ENCODE assay signal across 43 cellular contexts in genomic region chr18:31413137-31413536, GRCh38. TPM values are rescaled to one million over a fixed set of nuclear protein-coding genes. Genes with fewer than 3 reads are reported as not detected.
"Had no signal": no experiment of that assay in that cellular context is flagged by ENCODE, and none has a peak within 500 bp of the region (broad histone marks: within the 10 kb centered on the region; RNA-seq: fewer than 3 reads in every experiment).

No MANE protein-coding gene starts in this region.

- H3K4me3 Mint-ChIP-seq: activated naive CD4-positive, alpha-beta T cell treated with anti-CD3 and anti-CD28 coated beads for 36 hours; activated naive CD4-positive, alpha-beta T cell treated with anti-CD3 and anti-CD28 coated beads, Interleukin-2, amount 10 ng/mL, durations not matched to agents 7 days and 5 days; activated naive CD4-positive, alpha-beta T cell treated with anti-CD3 and anti-CD28 coated beads, Interleukin-2, amount 50 U/mL, for 24 hours; activated naive CD8-positive, alpha-beta T cell; activated naive CD8-positive, alpha-beta T cell treated with anti-CD3 and anti-CD28 coated beads for 36 hours; activated naive CD8-positive, alpha-beta T cell treated with anti-CD3 and anti-CD28 coated beads, Interleukin-2, amount 10 ng/mL, durations not matched to agents 7 days and 5 days; activated naive CD8-positive, alpha-beta T cell treated with anti-CD3 and anti-CD28 coated beads, Interleukin-2, amount 50 U/mL, for 24 hours; activated T-cell treated with anti-CD3 and anti-CD28 coated beads, Interleukin-2, amount 50 U/mL, for 24 hours; activated T-cell treated with anti-CD3 and anti-CD28 coated beads, Interleukin-2, amount 50 U/mL, for 4 hours; activated T-cell treated with anti-CD3 and anti-CD28 coated beads, Interleukin-2, amount 50 U/mL, for 72 hours; activated T-helper 1 cell treated with anti-CD3 and anti-CD28 coated beads, Interleukin-12 subunit alpha, Interleukin-12 subunit beta, Interleukin-2, Interleukin-4 antibody, amounts not matched to agents 30 ng/mL and 10 ng/mL and 1 ng/mL, durations not matched to agents 14 hours and 24 hours and 36 hours; activated T-helper 17 cell treated with anti-CD3 and anti-CD28 coated beads, Interleukin-2, amount 50 U/mL, for 72 hours; brain; central memory CD8-positive, alpha-beta T cell had no signal

- H3K4me3 ChIP-seq: adrenal gland, ascending aorta, body of pancreas, breast epithelium, cardiac muscle cell had no signal

- H3K4me1 ChIP-seq: adrenal gland, ascending aorta, body of pancreas, breast epithelium had no signal

- ATAC-seq: activated naive CD4-positive, alpha-beta T cell treated with anti-CD3 and anti-CD28 coated beads, Interleukin-2, amount 50 U/mL, for 72 hours; activated naive CD8-positive, alpha-beta T cell treated with anti-CD3 and anti-CD28 coated beads, Interleukin-2, amount 50 U/mL, for 24 hours; activated T-cell treated with anti-CD3 and anti-CD28 coated beads, Interleukin-2, amount 50 U/mL, for 4 hours; activated T-cell treated with anti-CD3 and anti-CD28 coated beads, Interleukin-2, amount 50 U/mL, for 72 hours; activated T-helper 17 cell treated with anti-CD3 and anti-CD28 coated beads, Interleukin-2, amount 50 U/mL, for 72 hours; body of pancreas had no signal

- H3K27ac ChIP-seq: adrenal gland, ascending aorta, body of pancreas, brain microvascular endothelial cell, breast epithelium, cardiac muscle cell had no signal

- H3K4me1 Mint-ChIP-seq: activated naive CD4-positive, alpha-beta T cell treated with anti-CD3 and anti-CD28 coated beads, Interleukin-2, amount 10 ng/mL, durations not matched to agents 7 days and 5 days; activated naive CD4-positive, alpha-beta T cell treated with anti-CD3 and anti-CD28 coated beads, Interleukin-2, amount 50 U/mL, for 24 hours; activated naive CD8-positive, alpha-beta T cell treated with anti-CD3 and anti-CD28 coated beads for 36 hours; activated naive CD8-positive, alpha-beta T cell treated with anti-CD3 and anti-CD28 coated beads, Interleukin-2, amount 10 ng/mL, durations not matched to agents 7 days and 5 days; activated naive CD8-positive, alpha-beta T cell treated with anti-CD3 and anti-CD28 coated beads, Interleukin-2, amount 50 U/mL, for 24 hours; activated T-helper 17 cell treated with anti-CD3 and anti-CD28 coated beads, Interleukin-2, amount 50 U/mL, for 72 hours; brain; central memory CD8-positive, alpha-beta T cell had no signal

- H3K27ac Mint-ChIP-seq: activated naive CD4-positive, alpha-beta T cell treated with anti-CD3 and anti-CD28 coated beads for 36 hours; activated naive CD4-positive, alpha-beta T cell treated with anti-CD3 and anti-CD28 coated beads, Interleukin-2, amount 10 ng/mL, durations not matched to agents 7 days and 5 days; activated naive CD4-positive, alpha-beta T cell treated with anti-CD3 and anti-CD28 coated beads, Interleukin-2, amount 50 U/mL, for 24 hours; activated naive CD4-positive, alpha-beta T cell treated with anti-CD3 and anti-CD28 coated beads, Interleukin-2, amount 50 U/mL, for 72 hours; activated naive CD8-positive, alpha-beta T cell; activated naive CD8-positive, alpha-beta T cell treated with anti-CD3 and anti-CD28 coated beads for 36 hours; activated naive CD8-positive, alpha-beta T cell treated with anti-CD3 and anti-CD28 coated beads, Interleukin-2, amount 10 ng/mL, durations not matched to agents 7 days and 5 days; activated naive CD8-positive, alpha-beta T cell treated with anti-CD3 and anti-CD28 coated beads, Interleukin-2, amount 50 U/mL, for 24 hours; activated T-cell treated with anti-CD3 and anti-CD28 coated beads, Interleukin-2, amount 50 U/mL, for 24 hours; activated T-cell treated with anti-CD3 and anti-CD28 coated beads, Interleukin-2, amount 50 U/mL, for 72 hours; activated T-helper 1 cell treated with anti-CD3 and anti-CD28 coated beads, Interleukin-12 subunit alpha, Interleukin-12 subunit beta, Interleukin-2, Interleukin-4 antibody, amounts not matched to agents 30 ng/mL and 10 ng/mL and 1 ng/mL, durations not matched to agents 14 hours and 24 hours and 36 hours; activated T-helper 17 cell treated with anti-CD3 and anti-CD28 coated beads, Interleukin-2, amount 50 U/mL, for 72 hours; activated T-helper 2 cell treated with anti-CD3 and anti-CD28 coated beads, Interferon-gamma antibody, Interleukin-2, Interleukin-4, amounts not matched to agents 10 μg/mL and 5 μg/mL and 100 μg/mL, durations not matched to agents 14 hours and 24 hours and 36 hours; brain had no signal

- H3K27me3 ChIP-seq: adrenal gland, ascending aorta, body of pancreas, brain microvascular endothelial cell, breast epithelium, cardiac muscle cell had no signal

- FAIRE-seq: astrocyte, bronchial epithelial cell had no signal

- H3K36me3 Mint-ChIP-seq: activated naive CD4-positive, alpha-beta T cell treated with anti-CD3 and anti-CD28 coated beads, Interleukin-2, amount 10 ng/mL, durations not matched to agents 7 days and 5 days; activated naive CD4-positive, alpha-beta T cell treated with anti-CD3 and anti-CD28 coated beads, Interleukin-2, amount 50 U/mL, for 24 hours; activated naive CD4-positive, alpha-beta T cell treated with anti-CD3 and anti-CD28 coated beads, Interleukin-2, amount 50 U/mL, for 72 hours; activated naive CD8-positive, alpha-beta T cell; activated naive CD8-positive, alpha-beta T cell treated with anti-CD3 and anti-CD28 coated beads for 36 hours; activated naive CD8-positive, alpha-beta T cell treated with anti-CD3 and anti-CD28 coated beads, Interleukin-2, amount 10 ng/mL, durations not matched to agents 7 days and 5 days; brain had no signal

- H3K9me3 ChIP-seq: adrenal gland, ascending aorta, body of pancreas, breast epithelium had no signal

- DNase-seq: activated effector memory CD4-positive, alpha-beta T cell treated with anti-CD3 and anti-CD28 coated beads, Interleukin-2, amount 50 U/mL, for 16 hours; activated effector memory CD4-positive, alpha-beta T cell treated with Interleukin-2 at 50 U/mL for 16 hours; activated gamma-delta T cell; activated gamma-delta T cell treated with Interleukin-2 at 50 U/mL for 16 hours; activated naive CD4-positive, alpha-beta T cell; activated naive CD4-positive, alpha-beta T cell treated with anti-CD3 and anti-CD28 coated beads for 36 hours; activated naive CD4-positive, alpha-beta T cell treated with anti-CD3 and anti-CD28 coated beads, Interleukin-2, amount 10 ng/mL, durations not matched to agents 7 days and 5 days; activated naive CD4-positive, alpha-beta T cell treated with anti-CD3 and anti-CD28 coated beads, Interleukin-2, amount 50 U/mL, for 16 hours; activated naive CD4-positive, alpha-beta T cell treated with Interleukin-2 at 50 U/mL for 16 hours; activated naive CD8-positive, alpha-beta T cell treated with anti-CD3 and anti-CD28 coated beads for 36 hours; activated naive CD8-positive, alpha-beta T cell treated with anti-CD3 and anti-CD28 coated beads, Interleukin-2, amount 10 ng/mL, durations not matched to agents 7 days and 5 days; activated naive CD8-positive, alpha-beta T cell treated with anti-CD3 and anti-CD28 coated beads, Interleukin-2, amount 50 U/mL, for 24 hours; activated T-cell treated with anti-CD3 and anti-CD28 coated beads, Interleukin-2, amount 50 U/mL, for 1 hour; activated T-cell treated with anti-CD3 and anti-CD28 coated beads, Interleukin-2, amount 50 U/mL, for 24 hours; activated T-cell treated with anti-CD3 and anti-CD28 coated beads, Interleukin-2, amount 50 U/mL, for 4 hours; activated T-cell treated with anti-CD3 and anti-CD28 coated beads, Interleukin-2, amount 50 U/mL, for 48 hours; activated T-cell treated with anti-CD3 and anti-CD28 coated beads, Interleukin-2, amount 50 U/mL, for 72 hours; adrenal gland; amniotic stem cell; amygdala; anterior cingulate cortex; aorta; body of pancreas; brain microvascular endothelial cell; caudate nucleus; central memory CD4-positive, alpha-beta T cell; cerebellar nuclear complex had no signal

- H3K36me3 ChIP-seq: adrenal gland, ascending aorta, brain microvascular endothelial cell, breast epithelium, cardiac muscle cell had no signal

RNA-seq across cellular contexts. Expression of gene DSG3, which starts 34.4 kb away (rescaled TPM):
- total RNA-seq: activated naive CD4-positive, alpha-beta T cell treated with anti-CD3 and anti-CD28 coated beads for 36 hours; activated naive CD4-positive, alpha-beta T cell treated with anti-CD3 and anti-CD28 coated beads, Interleukin-2, amount 50 U/mL, for 72 hours; activated naive CD8-positive, alpha-beta T cell treated with anti-CD3 and anti-CD28 coated beads for 36 hours; activated naive CD8-positive, alpha-beta T cell treated with anti-CD3 and anti-CD28 coated beads, Interleukin-2, amount 10 ng/mL, durations not matched to agents 7 days and 5 days; activated T-cell treated with anti-CD3 and anti-CD28 coated beads, Interleukin-2, amount 50 U/mL, for 4 hours; activated T-cell treated with anti-CD3 and anti-CD28 coated beads, Interleukin-2, amount 50 U/mL, for 72 hours; activated T-helper 1 cell treated with anti-CD3 and anti-CD28 coated beads, Interleukin-12 subunit alpha, Interleukin-12 subunit beta, Interleukin-2, Interleukin-4 antibody, amounts not matched to agents 30 ng/mL and 10 ng/mL and 1 ng/mL, durations not matched to agents 14 hours and 24 hours and 36 hours; activated T-helper 17 cell treated with anti-CD3 and anti-CD28 coated beads, Interleukin-2, amount 50 U/mL, for 72 hours; activated T-helper 2 cell treated with anti-CD3 and anti-CD28 coated beads, Interferon-gamma antibody, Interleukin-2, Interleukin-4, amounts not matched to agents 10 μg/mL and 5 μg/mL and 100 μg/mL, durations not matched to agents 14 hours and 24 hours and 36 hours; aorta; ascending aorta; body of pancreas; cardiac muscle cell; cardiac septum; cerebellum; chondrocyte had no signal

RNA-seq across cellular contexts. Expression of gene DSG4, which starts 36.6 kb away (rescaled TPM):
- total RNA-seq: activated naive CD4-positive, alpha-beta T cell treated with anti-CD3 and anti-CD28 coated beads for 36 hours; activated naive CD4-positive, alpha-beta T cell treated with anti-CD3 and anti-CD28 coated beads, Interleukin-2, amount 50 U/mL, for 72 hours; activated naive CD8-positive, alpha-beta T cell treated with anti-CD3 and anti-CD28 coated beads for 36 hours; activated naive CD8-positive, alpha-beta T cell treated with anti-CD3 and anti-CD28 coated beads, Interleukin-2, amount 10 ng/mL, durations not matched to agents 7 days and 5 days; activated T-cell treated with anti-CD3 and anti-CD28 coated beads, Interleukin-2, amount 50 U/mL, for 4 hours; activated T-cell treated with anti-CD3 and anti-CD28 coated beads, Interleukin-2, amount 50 U/mL, for 72 hours; activated T-helper 1 cell treated with anti-CD3 and anti-CD28 coated beads, Interleukin-12 subunit alpha, Interleukin-12 subunit beta, Interleukin-2, Interleukin-4 antibody, amounts not matched to agents 30 ng/mL and 10 ng/mL and 1 ng/mL, durations not matched to agents 14 hours and 24 hours and 36 hours; activated T-helper 17 cell treated with anti-CD3 and anti-CD28 coated beads, Interleukin-2, amount 50 U/mL, for 72 hours; activated T-helper 2 cell treated with anti-CD3 and anti-CD28 coated beads, Interferon-gamma antibody, Interleukin-2, Interleukin-4, amounts not matched to agents 10 μg/mL and 5 μg/mL and 100 μg/mL, durations not matched to agents 14 hours and 24 hours and 36 hours; adrenal gland; aorta; ascending aorta; astrocyte; body of pancreas; breast epithelium; bronchial epithelial cell; cardiac muscle cell; cardiac septum; cerebellum; chondrocyte had no signal
- polyA plus RNA-seq: adrenal gland, aorta, cardiac muscle cell had no signal
